Comparison of ENCODE assay signal across 8 cellular contexts in genomic region chr15:85689729-85690128, GRCh38.
DNase-seq lines count a peak whose midpoint lies in the region; ATAC-seq, FAIRE-seq and TF ChIP-seq lines count a peak whose summit lies in the region.

No MANE protein-coding gene starts in this region.

- H3K9ac ChIP-seq in iPS-18a (ENCODE audit: low read length), result peak overlapping the region; percentile 52

- peaks cover 8 to 58% of the 10 kb centered on the region in 2 donors for H3K4me1 ChIP-seq in adrenal gland (replicated peaks in 1 of 2)
- peaks cover 10% of the 10 kb centered on the region for H3K4me1 ChIP-seq in iPS-18a (ENCODE audit: control insufficient read depth, low read depth, low read length)
- H3K4me1 ChIP-seq in small intestine (ENCODE audit: control insufficient read depth in 2 of 2, insufficient read depth in 1 of 2, low read depth in 1 of 2, low read length in 1 of 2), result no peaks in the 10 kb centered on the region

- WGBS in adrenal gland, 4 donors, result 2 to 21% (median 7%) methylated on average over 8 to 9 of the region's 9 CpGs
- WGBS in small intestine, 3 donors, result 9 to 66% (median 58%) methylated on average over 9 of the region's 9 CpGs
- 24 to 27% methylated on average over 9 of the region's 9 CpGs for WGBS in lower leg skin, 2 donors

- TF ChIP-seq CTCF in adrenal gland (IDR thresholded peaks at IDR 0.05) (no peak), lower leg skin (IDR thresholded peaks at IDR 0.05) (no peak)

- TF ChIP-seq POLR2A in adrenal gland (IDR thresholded peaks at IDR 0.05) (peak in 1 of 2 donors; percentile 15), lower leg skin (IDR thresholded peaks at IDR 0.05) (no peak)

- intact Hi-C loops in adrenal gland (cut with DNase I) (no loop called here), lower leg skin (cut with DNase I; ENCODE audit: low total_unique reads) (loop anchor here (5.0 kb wide), 1 partner anchor 627 kb away; no protein-coding TSS in a partner anchor)

- no peaks in the 10 kb centered on the region for H3K9me3 ChIP-seq in adrenal gland (replicated peaks in 1 of 3)
- no peaks in the 10 kb centered on the region for H3K9me3 ChIP-seq in iPS-18a (ENCODE audit: control insufficient read depth, low read depth, low read length)
- H3K9me3 ChIP-seq in small intestine (ENCODE audit: control insufficient read depth, low read depth), result no peaks in the 10 kb centered on the region

- H3K27ac ChIP-seq in adrenal gland, result peak overlapping the region in 4 of 5 donors; percentile 9 to 68 (median 32)
- peak overlapping the region; percentile 77 for H3K27ac ChIP-seq in iPS-18a (ENCODE audit: low read length)
- peak overlapping the region; percentile 80 to 81 for H3K27ac ChIP-seq in small intestine (ENCODE audit: low read depth in 1 of 2, low read length in 1 of 2)

- peaks cover 0 to 45% of the 10 kb centered on the region in 2 donors for H3K36me3 ChIP-seq in adrenal gland (replicated peaks in 1 of 2)
- peaks cover 10% of the 10 kb centered on the region for H3K36me3 ChIP-seq in iPS-18a (ENCODE audit: control insufficient read depth, low read depth, low read length)
- peaks cover 4 to 24% of the 10 kb centered on the region in 2 donors for H3K36me3 ChIP-seq in small intestine (ENCODE audit: control insufficient read depth in 2 of 2, insufficient read depth in 2 of 2, low read length in 2 of 2)

- ATAC-seq in HG02588 (IDR thresholded peaks at IDR 0.05; ENCODE audit: unreplicated experiment), result peak; percentile 31

- H3K4me3 ChIP-seq in GM08714 (ENCODE audit: low read length) (peak overlapping the region; percentile 69), adrenal gland (peak overlapping the region in 2 of 4 donors; percentile 5 to 28), iPS-18a (ENCODE audit: low read length) (peak overlapping the region; percentile 39), small intestine (ENCODE audit: low read depth in 1 of 2, low read length in 2 of 2) (peak overlapping the region; percentile 30 to 41), lower leg skin (ENCODE audit: low read depth, poor library complexity, severe bottlenecking) (no peak overlapping the region)

- FAIRE-seq in small intestine (lab: Jason Lieb, UNC), result no peak

- DNase-seq in SKM-1 treated with dmso at 0.1 percent for 144 hours (lab: John Stamatoyannopoulos, UW; ENCODE audit: unreplicated experiment) (peak; percentile 68), adrenal gland (peak in 4 of 7 donors; percentile 32 to 66 (median 44)), small intestine (peak; percentile 45), lower leg skin (ENCODE audit: low spot score in 2 of 2) (no peak), cerebellar nuclear complex (lab: John Stamatoyannopoulos, UW) (no peak)

- no peaks in the 10 kb centered on the region for H3K27me3 ChIP-seq in adrenal gland
- H3K27me3 ChIP-seq in iPS-18a (ENCODE audit: control insufficient read depth, insufficient read depth, low read length), result no peaks in the 10 kb centered on the region
- H3K27me3 ChIP-seq in small intestine (ENCODE audit: control insufficient read depth in 2 of 2, insufficient read depth in 2 of 2, low read length in 2 of 2), result no peaks in the 10 kb centered on the region

Comparison
In these comparisons a context has a peak if more than half of its experiments do, and no peak if none do; other contexts are left out.
1. DNase-seq: peak in SKM-1 treated with dmso at 0.1 percent for 144 hours (single experiment), adrenal gland (4 of 7) and small intestine (single experiment); none in lower leg skin (0 of 2) and cerebellar nuclear complex (0 of 2).
2. Peak in every context shown above with its lines, with median percentiles within 50 percentile points of each other: H3K27ac ChIP-seq.